In genomic region chr6:144321839-144322591, GRCh38 we compare ENCODE assay signal across 15 cellular contexts.
DNase-seq lines count a peak whose midpoint lies in the region; ATAC-seq and TF ChIP-seq lines count a peak whose summit lies in the region.
"Had no signal": no experiment of that assay in that cellular context is flagged by ENCODE, and none has a peak within 500 bp of the region (broad histone marks: within the 10 kb centered on the region; RNA-seq: fewer than 3 reads in every experiment).

No MANE protein-coding gene starts in this region.

- no peak overlapping the region for H3K4me3 Mint-ChIP-seq in nephron
- H3K4me3 Mint-ChIP-seq in activated naive CD8-positive, alpha-beta T cell treated with anti-CD3 and anti-CD28 coated beads, Interleukin-2, amount 50 U/mL, for 24 hours, result no peak overlapping the region
- H3K4me3 Mint-ChIP-seq in activated T-cell treated with anti-CD3 and anti-CD28 coated beads, Interleukin-2, amount 50 U/mL, for 24 hours, result no peak overlapping the region
- H3K4me3 Mint-ChIP-seq: activated CD8-positive, alpha-beta T cell treated with anti-CD3 and anti-CD28 coated beads, Interleukin-2, amount 10 ng/mL, durations not matched to agents 7 days and 5 days; activated naive CD8-positive, alpha-beta T cell treated with anti-CD3 and anti-CD28 coated beads, Interleukin-2, amount 10 ng/mL, durations not matched to agents 7 days and 5 days; T-helper 1 cell treated with Interleukin-12 subunit alpha and Interleukin-12 subunit beta and Interleukin-4 antibody, amounts not matched to agents 30 μg/mL and 1 μg/mL, for 36 hours had no signal

- H3K27me3 Mint-ChIP-seq in nephron (ENCODE audit: low read depth), result peaks cover 6% of the 10 kb centered on the region
- no peaks in the 10 kb centered on the region for H3K27me3 Mint-ChIP-seq in activated naive CD8-positive, alpha-beta T cell treated with anti-CD3 and anti-CD28 coated beads, Interleukin-2, amount 50 U/mL, for 24 hours
- H3K27me3 Mint-ChIP-seq in activated T-cell treated with anti-CD3 and anti-CD28 coated beads, Interleukin-2, amount 50 U/mL, for 24 hours, result no peaks in the 10 kb centered on the region
- H3K27me3 Mint-ChIP-seq: activated naive CD8-positive, alpha-beta T cell treated with anti-CD3 and anti-CD28 coated beads, Interleukin-2, amount 10 ng/mL, durations not matched to agents 7 days and 5 days had no signal

- peaks cover 9% of the 10 kb centered on the region for H3K36me3 Mint-ChIP-seq in nephron (ENCODE audit: low read depth)
- no peaks in the 10 kb centered on the region for H3K36me3 Mint-ChIP-seq in activated naive CD8-positive, alpha-beta T cell treated with anti-CD3 and anti-CD28 coated beads, Interleukin-2, amount 50 U/mL, for 24 hours (ENCODE audit: low read depth)
- H3K36me3 Mint-ChIP-seq in activated T-cell treated with anti-CD3 and anti-CD28 coated beads, Interleukin-2, amount 50 U/mL, for 24 hours (ENCODE audit: low read depth), result no peaks in the 10 kb centered on the region
- H3K36me3 Mint-ChIP-seq: activated naive CD8-positive, alpha-beta T cell treated with anti-CD3 and anti-CD28 coated beads, Interleukin-2, amount 10 ng/mL, durations not matched to agents 7 days and 5 days had no signal

- DNase-seq in AG10803 (ENCODE audit: low read depth) (peak; percentile 62), HS-5 (ENCODE audit: low read depth) (peak; percentile 36), brain pericyte (ENCODE audit: low read depth, low spot score) (peak; percentile 87), DMS114 treated with DMSO at 0.1 percent for 48 hours (lab: John Stamatoyannopoulos, UW; ENCODE audit: unreplicated experiment) (no peak)
- no peak for DNase-seq in activated naive CD8-positive, alpha-beta T cell treated with anti-CD3 and anti-CD28 coated beads, Interleukin-2, amount 50 U/mL, for 24 hours
- DNase-seq in activated T-cell treated with anti-CD3 and anti-CD28 coated beads, Interleukin-2, amount 50 U/mL, for 24 hours, result no peak
- DNase-seq: activated CD8-positive, alpha-beta T cell treated with anti-CD3 and anti-CD28 coated beads, Interleukin-2, amount 10 ng/mL, durations not matched to agents 7 days and 5 days; activated naive CD8-positive, alpha-beta T cell treated with anti-CD3 and anti-CD28 coated beads, Interleukin-2, amount 10 ng/mL, durations not matched to agents 7 days and 5 days; COR-L47; NCI-H1092 had no signal

- peaks cover 31% of the 10 kb centered on the region for H3K4me1 Mint-ChIP-seq in nephron
- peaks cover 8% of the 10 kb centered on the region for H3K4me1 Mint-ChIP-seq in activated naive CD8-positive, alpha-beta T cell treated with anti-CD3 and anti-CD28 coated beads, Interleukin-2, amount 50 U/mL, for 24 hours
- H3K4me1 Mint-ChIP-seq in activated T-cell treated with anti-CD3 and anti-CD28 coated beads, Interleukin-2, amount 50 U/mL, for 24 hours (ENCODE audit: low read depth), result peaks cover 9% of the 10 kb centered on the region

- no peak for ATAC-seq in HG03460 (IDR thresholded peaks at IDR 0.05; ENCODE audit: unreplicated experiment)
- ATAC-seq in activated naive CD8-positive, alpha-beta T cell treated with anti-CD3 and anti-CD28 coated beads, Interleukin-2, amount 50 U/mL, for 24 hours, result no peak
- ATAC-seq: activated CD8-positive, alpha-beta T cell treated with anti-CD3 and anti-CD28 coated beads, Interleukin-2, amount 10 ng/mL, durations not matched to agents 7 days and 5 days; GM12878 had no signal

- H3K27ac Mint-ChIP-seq in nephron, result peak overlapping the region; percentile 31 to 77 (median 53)
- no peak overlapping the region for H3K27ac Mint-ChIP-seq in activated naive CD8-positive, alpha-beta T cell treated with anti-CD3 and anti-CD28 coated beads, Interleukin-2, amount 50 U/mL, for 24 hours
- H3K27ac Mint-ChIP-seq in activated T-cell treated with anti-CD3 and anti-CD28 coated beads, Interleukin-2, amount 50 U/mL, for 24 hours, result no peak overlapping the region
- H3K27ac Mint-ChIP-seq: activated CD8-positive, alpha-beta T cell treated with anti-CD3 and anti-CD28 coated beads, Interleukin-2, amount 10 ng/mL, durations not matched to agents 7 days and 5 days; activated naive CD8-positive, alpha-beta T cell treated with anti-CD3 and anti-CD28 coated beads, Interleukin-2, amount 10 ng/mL, durations not matched to agents 7 days and 5 days; T-helper 1 cell treated with Interleukin-12 subunit alpha and Interleukin-12 subunit beta and Interleukin-4 antibody, amounts not matched to agents 30 μg/mL and 1 μg/mL, for 36 hours had no signal

- no peak overlapping the region for H3K4me3 ChIP-seq in AG10803 (ENCODE audit: low read length)
- H3K4me3 ChIP-seq: GM12878, upper lobe of left lung had no signal

- H3K9me3 Mint-ChIP-seq in nephron, result no peaks in the 10 kb centered on the region
- no peaks in the 10 kb centered on the region for H3K9me3 Mint-ChIP-seq in activated naive CD8-positive, alpha-beta T cell treated with anti-CD3 and anti-CD28 coated beads, Interleukin-2, amount 50 U/mL, for 24 hours
- no peaks in the 10 kb centered on the region for H3K9me3 Mint-ChIP-seq in activated T-cell treated with anti-CD3 and anti-CD28 coated beads, Interleukin-2, amount 50 U/mL, for 24 hours
- H3K9me3 Mint-ChIP-seq: activated naive CD8-positive, alpha-beta T cell treated with anti-CD3 and anti-CD28 coated beads, Interleukin-2, amount 10 ng/mL, durations not matched to agents 7 days and 5 days; T-helper 1 cell treated with Interleukin-12 subunit alpha and Interleukin-12 subunit beta and Interleukin-4 antibody, amounts not matched to agents 30 μg/mL and 1 μg/mL, for 36 hours had no signal

- peak; percentile 25 for TF ChIP-seq CTCF in AG10803 (conservative IDR thresholded peaks at IDR 0.05; ENCODE audit: low read length)
- no peak for TF ChIP-seq CTCF in nephron (IDR thresholded peaks at IDR 0.05; ENCODE audit: unreplicated experiment in 3 of 3)

Comparison
In these comparisons a context has a peak if more than half of its experiments do, and no peak if none do; other contexts are left out.
1. DNase-seq: peak in AG10803 (single experiment), HS-5 (single experiment) and brain pericyte (single experiment); none in activated naive CD8-positive, alpha-beta T cell treated with anti-CD3 and anti-CD28 coated beads, Interleukin-2, amount 50 U/mL, for 24 hours (single experiment), DMS114 treated with DMSO at 0.1 percent for 48 hours (single experiment) and activated T-cell treated with anti-CD3 and anti-CD28 coated beads, Interleukin-2, amount 50 U/mL, for 24 hours (single experiment).
2. H3K27ac Mint-ChIP-seq: peak in nephron (3 of 3); none in activated naive CD8-positive, alpha-beta T cell treated with anti-CD3 and anti-CD28 coated beads, Interleukin-2, amount 50 U/mL, for 24 hours (single experiment) and activated T-cell treated with anti-CD3 and anti-CD28 coated beads, Interleukin-2, amount 50 U/mL, for 24 hours (single experiment).